In genomic region chr4:52977252-52977651, GRCh38 we compare ENCODE assay signal across 20 cellular contexts.
"Had no signal": no experiment of that assay in that cellular context is flagged by ENCODE, and none has a peak within 500 bp of the region (broad histone marks: within the 10 kb centered on the region; RNA-seq: fewer than 3 reads in every experiment).

No MANE protein-coding gene starts in this region.

- H3K4me3 ChIP-seq: SJSA1, SK-N-MC had no signal

- DNase-seq: KBM-7, MV-4-11, NCI-H1048, NCI-H1105, NCI-H1436 treated with DMSO at 0.1 percent for 48 hours, NCI-H1694, NCI-H187 treated with DMSO at 0.1 percent for 48 hours, NCI-H2029 treated with DMSO at 0.1 percent for 48 hours, NCI-H2107, NCI-H524, NCI-H526 treated with DMSO at 0.1 percent for 48 hours, NCI-H774, Right ventricle myocardium superior, RPMI8226, SIG-M5 had no signal

- FAIRE-seq: HTR-8/SVneo, RCC 7860 had no signal

- H3K36me3 ChIP-seq: SJSA1 had no signal

- H3K9me3 ChIP-seq: SJSA1 had no signal

- H3K27ac ChIP-seq: HL-60, SJSA1, SK-N-MC had no signal

- H3K27me3 ChIP-seq: SJSA1 had no signal

- H3K4me1 ChIP-seq: SJSA1 had no signal
